ENCODE assay signal across 15 cellular contexts in genomic region chr4:1323280-1323634, GRCh38.
"Had no signal": no experiment of that assay in that cellular context is flagged by ENCODE, and none has a peak within 500 bp of the region (broad histone marks: within the 10 kb centered on the region; RNA-seq: fewer than 3 reads in every experiment).

No MANE protein-coding gene starts in this region.

- DNase-seq: activated CD4-positive, alpha-beta T cell treated with anti-CD3 and anti-CD28 coated beads for 48 hours; activated CD8-positive, alpha-beta T cell treated with anti-CD3 and anti-CD28 coated beads for 36 hours; activated T-cell treated with anti-CD3 and anti-CD28 coated beads, Interleukin-2, amount 50 U/mL, for 48 hours; dermis blood vessel endothelial cell; left ventricle myocardium superior; stimulated activated CD4-positive, alpha-beta T cell treated with anti-CD3 and anti-CD28 coated beads, Interleukin-2, amount 100 ng/mL, for 24 hours; stomach; testis had no signal

- H3K27me3 ChIP-seq: breast epithelium, hepatocyte, right lobe of liver, stomach, testis, upper lobe of right lung had no signal

- H3K9me3 ChIP-seq: breast epithelium, right lobe of liver, stomach, testis, upper lobe of right lung had no signal

- ATAC-seq: activated CD8-positive, alpha-beta T cell treated with anti-CD3 and anti-CD28 coated beads for 36 hours; left ventricle myocardium superior; right lobe of liver; upper lobe of right lung; WTC11 had no signal

- H2AFZ ChIP-seq: hepatocyte had no signal

- H3K27ac ChIP-seq: hepatocyte, right lobe of liver, stomach, testis, upper lobe of right lung had no signal

- H3K27ac Mint-ChIP-seq: activated CD8-positive, alpha-beta T cell treated with anti-CD3 and anti-CD28 coated beads for 36 hours; activated naive CD8-positive, alpha-beta T cell; WTC11 had no signal

- H3K4me1 Mint-ChIP-seq: neural crest cell, WTC11 had no signal

- H3K36me3 ChIP-seq: breast epithelium had no signal

- H3K4me1 ChIP-seq: breast epithelium, right lobe of liver, testis, upper lobe of right lung had no signal

- H3K4me3 ChIP-seq: breast epithelium, hepatocyte, right lobe of liver, stomach, testis, upper lobe of right lung had no signal

- H3K4me3 Mint-ChIP-seq: activated CD8-positive, alpha-beta T cell treated with anti-CD3 and anti-CD28 coated beads for 36 hours; activated naive CD8-positive, alpha-beta T cell; neural crest cell; WTC11 had no signal

- H3K79me2 ChIP-seq: hepatocyte had no signal

- H3K27me3 Mint-ChIP-seq: activated CD8-positive, alpha-beta T cell treated with anti-CD3 and anti-CD28 coated beads for 36 hours; activated naive CD8-positive, alpha-beta T cell had no signal

- H3K4me2 ChIP-seq: hepatocyte had no signal

- H3K9me3 Mint-ChIP-seq: activated CD8-positive, alpha-beta T cell treated with anti-CD3 and anti-CD28 coated beads for 36 hours; WTC11 had no signal
